Comparison of ENCODE assay signal across 9 cellular contexts in genomic region chr1:165129568-165130164, GRCh38.
DNase-seq lines count a peak whose midpoint lies in the region; ATAC-seq, FAIRE-seq and TF ChIP-seq lines count a peak whose summit lies in the region.
"Had no signal": no experiment of that assay in that cellular context is flagged by ENCODE, and none has a peak within 500 bp of the region (broad histone marks: within the 10 kb centered on the region; RNA-seq: fewer than 3 reads in every experiment).

No MANE protein-coding gene starts in this region.

- H3K4me2 ChIP-seq in keratinocyte (ENCODE audit: control insufficient read depth, extremely low read depth, insufficient read depth, low read depth, low read length), result no peak overlapping the region

- no peaks in the 10 kb centered on the region for H3K36me3 Mint-ChIP-seq in CD14-positive monocyte
- H3K36me3 Mint-ChIP-seq: IgD-negative memory B cell had no signal

- no peak for TF ChIP-seq POLR2A in stomach (IDR thresholded peaks at IDR 0.05)

- WGBS in stomach, 5 donors, result 7 to 12% (median 9%) methylated on average over 6 of the region's 6 CpGs

- ATAC-seq in GM18907 (IDR thresholded peaks at IDR 0.05; ENCODE audit: unreplicated experiment) (peak; percentile 86), omental fat pad (ENCODE audit: low FRiP score) (no peak)

- intact Hi-C loops in CD14-positive monocyte (cut with micrococcal nuclease) (no loop called here), stomach (cut with DNase I; ENCODE audit: low total_unique reads) (no loop called here)

- TF ChIP-seq CTCF in CD14-positive monocyte (IDR thresholded peaks at IDR 0.05), result peak; percentile 37
- peak; percentile 53 for TF ChIP-seq CTCF in astrocyte of the spinal cord (IDR thresholded peaks at IDR 0.05; ENCODE audit: low read depth, low read length)
- TF ChIP-seq CTCF in keratinocyte (optimal IDR thresholded peaks at IDR 0.05 in 1 of 3, IDR thresholded peaks at IDR 0.05 in 1 of 3, conservative IDR thresholded peaks at IDR 0.05 in 1 of 3; ENCODE audit: extremely low read depth in 1 of 3, insufficient read depth in 2 of 3, low read length in 3 of 3), result peak; percentile 78 to 86 (median 84)
- TF ChIP-seq CTCF in stomach (IDR thresholded peaks at IDR 0.05), result peak in 4 of 7 experiments; percentile 9 to 25 (median 18)
- no peak for TF ChIP-seq CTCF in omental fat pad (IDR thresholded peaks at IDR 0.05)

- H3K4me1 ChIP-seq in keratinocyte (ENCODE audit: control insufficient read depth, extremely low read depth, insufficient read depth, low read length), result no peaks in the 10 kb centered on the region
- no peaks in the 10 kb centered on the region for H3K4me1 ChIP-seq in stomach

- no peak overlapping the region for H3K4me3 Mint-ChIP-seq in CD14-positive monocyte
- H3K4me3 Mint-ChIP-seq: IgD-negative memory B cell had no signal

- no peaks in the 10 kb centered on the region for H3K4me1 Mint-ChIP-seq in CD14-positive monocyte
- H3K4me1 Mint-ChIP-seq: IgD-negative memory B cell had no signal

- H3K27me3 Mint-ChIP-seq in CD14-positive monocyte (ENCODE audit: low read depth in 3 of 3), result peaks cover 2 to 13% (median 4%) of the 10 kb centered on the region in 3 donors

- peaks cover 0 to 2% (median 0%) of the 10 kb centered on the region in 7 donors for H3K9me3 Mint-ChIP-seq in CD14-positive monocyte
- H3K9me3 Mint-ChIP-seq: IgD-negative memory B cell had no signal

- DNase-seq in CD14-positive monocyte (ENCODE audit: low spot score), result no peak
- DNase-seq in HuH-7 (ENCODE audit: low spot score), result peak; percentile 72
- DNase-seq in NCI-H82 treated with DMSO at 0.1 percent for 48 hours (lab: John Stamatoyannopoulos, UW; ENCODE audit: unreplicated experiment), result peak; percentile 88
- DNase-seq in astrocyte of the spinal cord (ENCODE audit: low read depth, low spot score), result peak; percentile 14
- DNase-seq in keratinocyte (ENCODE audit: low read depth, low spot score), result peak; percentile 32
- DNase-seq in stomach, result peak; percentile 72
- no peak for DNase-seq in omental fat pad (ENCODE audit: low spot score)

- H3K27ac ChIP-seq in keratinocyte (ENCODE audit: control insufficient read depth, insufficient read depth, low read length) (no peak overlapping the region), stomach (no peak overlapping the region)

- H3K9ac ChIP-seq in keratinocyte (ENCODE audit: control insufficient read depth, extremely low read depth, insufficient read depth, low read length), result no peak overlapping the region

- H4K20me1 ChIP-seq in keratinocyte (ENCODE audit: control insufficient read depth, extremely low read depth, insufficient read depth, low read length), result no peaks in the 10 kb centered on the region

- H3K9me1 ChIP-seq in keratinocyte (ENCODE audit: control insufficient read depth, extremely low read depth, insufficient read depth, low read length), result no peaks in the 10 kb centered on the region

- H2AFZ ChIP-seq in keratinocyte (ENCODE audit: control insufficient read depth, low read length), result no peak overlapping the region

- H3K36me3 ChIP-seq in keratinocyte (ENCODE audit: control insufficient read depth in 2 of 2, extremely low read depth in 1 of 2, insufficient read depth in 2 of 2, low read length in 2 of 2), result no peaks in the 10 kb centered on the region
- H3K36me3 ChIP-seq in stomach, result no peaks in the 10 kb centered on the region

- in situ Hi-C loops in astrocyte of the spinal cord (cut with HindIII; ENCODE audit: low sequenced_read_pairs), result no loop called here

- dilution Hi-C loops in keratinocyte (cut with MboI; ENCODE audit: extremely low pct_ligation_motif_present, low sequenced_read_pairs), result no loop called here

- H3K9me3 ChIP-seq in keratinocyte (ENCODE audit: control insufficient read depth, low read depth, low read length) (no peaks in the 10 kb centered on the region), stomach (no peaks in the 10 kb centered on the region)

- TF ChIP-seq EP300 in stomach (IDR thresholded peaks at IDR 0.05), result no peak

- H3K27ac Mint-ChIP-seq in CD14-positive monocyte, result no peak overlapping the region
- H3K27ac Mint-ChIP-seq: IgD-negative memory B cell had no signal

- FAIRE-seq in keratinocyte (lab: Jason Lieb, UNC), result no peak

- H3K4me3 ChIP-seq in astrocyte of the spinal cord (ENCODE audit: low read depth, low read length) (no peak overlapping the region), keratinocyte (ENCODE audit: control insufficient read depth in 2 of 3, extremely low read depth in 1 of 3, insufficient read depth in 2 of 3, low read depth in 1 of 3, low read length in 3 of 3) (no peak overlapping the region), stomach (no peak overlapping the region)

- H3K27me3 ChIP-seq in keratinocyte (ENCODE audit: control insufficient read depth, extremely low read depth, insufficient read depth, low read length), result peaks cover 3% of the 10 kb centered on the region
- peaks cover 0 to 29% (median 4%) of the 10 kb centered on the region in 3 donors for H3K27me3 ChIP-seq in stomach

- no peaks in the 10 kb centered on the region for H3K79me2 ChIP-seq in keratinocyte (ENCODE audit: control insufficient read depth, insufficient read depth, low read length)

Comparison
In these comparisons a context has a peak if more than half of its experiments do, and no peak if none do; other contexts are left out.
1. DNase-seq: peak in HuH-7 (single experiment), NCI-H82 treated with DMSO at 0.1 percent for 48 hours (single experiment), astrocyte of the spinal cord (single experiment), keratinocyte (single experiment) and stomach (single experiment); none in CD14-positive monocyte (single experiment) and omental fat pad (single experiment).
2. CTCF ChIP-seq: peak in CD14-positive monocyte (single experiment), astrocyte of the spinal cord (single experiment), keratinocyte (3 of 3) and stomach (4 of 7); none in omental fat pad (0 of 3).